10 cellular contexts compared by ENCODE assay signal in the genomic region with DNA sequence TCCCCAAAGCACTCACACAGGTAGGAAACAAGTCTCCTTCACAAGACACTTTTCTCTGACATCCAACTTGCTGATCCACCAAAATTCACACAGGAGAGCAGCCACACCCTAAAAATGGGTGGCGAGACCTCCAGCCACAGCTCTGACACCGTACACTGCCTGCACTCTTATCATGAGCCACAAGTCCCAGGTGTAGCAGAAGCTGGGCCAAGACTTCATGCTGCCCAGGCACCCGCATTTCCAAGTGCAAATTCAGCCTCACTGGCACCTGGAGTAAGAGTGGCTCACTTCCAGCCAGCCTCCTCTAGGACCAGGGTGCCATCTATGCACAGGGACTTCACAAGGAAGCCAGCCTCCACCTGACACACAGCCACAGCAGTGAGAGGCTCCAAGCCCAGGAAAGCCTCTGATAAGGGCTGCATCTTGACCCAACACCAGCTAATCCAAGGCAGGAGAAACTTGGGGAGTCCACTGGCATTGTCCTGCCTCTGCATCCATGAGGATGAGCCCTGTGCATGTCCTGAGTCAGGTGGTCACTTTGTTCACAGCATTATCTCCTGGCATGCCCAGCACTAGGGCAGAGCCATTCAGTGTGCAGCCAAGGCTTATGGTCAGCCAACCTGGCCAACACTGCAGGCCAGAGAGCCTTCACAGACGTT. TPM values are rescaled to one million over a fixed set of nuclear protein-coding genes. Genes with fewer than 3 reads are reported as not detected.
DNase-seq lines count a peak whose midpoint lies in the region; ATAC-seq and TF ChIP-seq lines count a peak whose summit lies in the region.
"Had no signal": no experiment of that assay in that cellular context is flagged by ENCODE, and none has a peak within 500 bp of the region (broad histone marks: within the 10 kb centered on the region; RNA-seq: fewer than 3 reads in every experiment).

No MANE protein-coding gene starts in this region.

- H3K27me3 ChIP-seq in heart right ventricle (no peaks in the 10 kb centered on the region), upper lobe of right lung (no peaks in the 10 kb centered on the region)

- H3K4me3 ChIP-seq in heart right ventricle, result no peak overlapping the region
- no peak overlapping the region for H3K4me3 ChIP-seq in upper lobe of right lung

- peak; percentile 34 for TF ChIP-seq POLR2A in erythroblast (IDR thresholded peaks at IDR 0.05; ENCODE audit: low read length)

- intact Hi-C loops in heart right ventricle (cut with DNase I) (loop anchor here in 7 of 10 donors (5.0 to 10.0 kb wide), 7 partner anchors 43 to 126 kb away; a partner anchor contains a TSS), left cardiac atrium (cut with DNase I) (loop anchor here in 1 of 2 donors (5.0 kb wide), 2 partner anchors 43 to 82 kb away; a partner anchor contains a TSS), upper lobe of right lung (cut with DNase I) (no loop called here)

- H3K36me3 ChIP-seq in heart right ventricle (peaks cover 0 to 49% (median 18%) of the 10 kb centered on the region in 9 donors), upper lobe of right lung (peaks cover 18% of the 10 kb centered on the region)

- DNase-seq in heart right ventricle (no peak), left cardiac atrium (no peak), erythroblast (lab: John Stamatoyannopoulos, UW) (no peak), upper lobe of right lung (no peak), GM19238 (ENCODE audit: insufficient read length, low spot score) (no peak)
- DNase-seq: activated T-cell treated with anti-CD3 and anti-CD28 coated beads, Interleukin-2, amount 50 U/mL, for 1 hour; NCI-H510A treated with DMSO at 0.1 percent for 48 hours; stimulated activated CD4-positive, alpha-beta T cell treated with anti-CD3 and anti-CD28 coated beads, Interleukin-15, amount 100 ng/mL, for 24 hours had no signal

- ATAC-seq in heart right ventricle, result no peak
- no peak for ATAC-seq in left cardiac atrium
- ATAC-seq in upper lobe of right lung, result no peak
- ATAC-seq in GM18498 (IDR thresholded peaks at IDR 0.05; ENCODE audit: unreplicated experiment), result no peak

- H3K9me3 ChIP-seq in heart right ventricle, result no peaks in the 10 kb centered on the region
- H3K9me3 ChIP-seq in upper lobe of right lung, result no peaks in the 10 kb centered on the region

- H3K27ac ChIP-seq in heart right ventricle (peak overlapping the region in 6 of 10 donors; percentile 94 to 100 (median 98)), upper lobe of right lung (peak overlapping the region; percentile 99)

- WGBS in heart right ventricle, 2 donors, result 72 to 80% methylated on average over 4 of the region's 4 CpGs

- TF ChIP-seq CTCF in heart right ventricle (IDR thresholded peaks at IDR 0.05), result no peak
- TF ChIP-seq CTCF in upper lobe of right lung (IDR thresholded peaks at IDR 0.05), result no peak

- H3K4me1 ChIP-seq in heart right ventricle, result peaks cover 8 to 52% (median 42%) of the 10 kb centered on the region in 9 donors
- peaks cover 28% of the 10 kb centered on the region for H3K4me1 ChIP-seq in upper lobe of right lung

RNA-seq across cellular contexts. Expression of a gene that starts 2.6 kb away (rescaled TPM):
- 10 to 100 TPM; 36.0 to 71.7 (median 43.3) TPM for total RNA-seq in heart right ventricle
- polyA plus RNA-seq in heart right ventricle, result 10 to 100 TPM; 51.8 to 75.1 TPM
- 10 to 100 TPM; 46.4 to 55.5 TPM for total RNA-seq in left cardiac atrium
- total RNA-seq in upper lobe of right lung, result 25.8 TPM

RNA-seq across cellular contexts. Expression of a gene that starts 5.7 kb away (rescaled TPM):
- 10 to 100 TPM in 7 of 10 donors, 1 to 10 TPM in 3; 8.5 to 14.3 (median 10.7) TPM for total RNA-seq in heart right ventricle
- 1 to 10 TPM; 8.5 to 9.2 TPM for polyA plus RNA-seq in heart right ventricle
- 1 to 10 TPM; 8.0 to 8.2 TPM for total RNA-seq in left cardiac atrium
- 11.5 TPM for total RNA-seq in upper lobe of right lung

RNA-seq across cellular contexts. Expression of a gene that starts 29.2 kb away (rescaled TPM):
- 10 to 100 TPM in 5 of 10 donors, 1 to 10 TPM in 5; 6.3 to 15.3 (median 10.3) TPM for total RNA-seq in heart right ventricle
- polyA plus RNA-seq in heart right ventricle, result 10 to 100 TPM in 1 of 2 donors, 1 to 10 TPM in 1; 5.6 to 11.7 TPM
- 1 to 10 TPM; 5.7 to 8.7 TPM for total RNA-seq in left cardiac atrium
- total RNA-seq in upper lobe of right lung, result 10.6 TPM

RNA-seq across cellular contexts. Expression of a gene that starts 42.6 kb away (rescaled TPM):
- total RNA-seq in heart right ventricle (10 to 100 TPM in 7 of 10 donors, 1 to 10 TPM in 3; 6.3 to 16.2 (median 12.4) TPM), left cardiac atrium (10 to 100 TPM in 1 of 2 donors, 1 to 10 TPM in 1; 7.9 to 12.5 TPM), upper lobe of right lung (13.1 TPM)
- 10 to 100 TPM in 1 of 2 donors, 1 to 10 TPM in 1; 9.3 to 23.8 TPM for polyA plus RNA-seq in heart right ventricle

RNA-seq across cellular contexts. Expression of a gene that starts 56.4 kb away (rescaled TPM):
- total RNA-seq in heart right ventricle, result 10 to 100 TPM in 1 of 10 donors, 1 to 10 TPM in 7, under 1 TPM in 2; 0.79 to 18.2 (median 1.9) TPM
- polyA plus RNA-seq in heart right ventricle, result 1 to 10 TPM in 1 of 2 donors, under 1 TPM in 1; 0.52 to 1.2 TPM
- total RNA-seq in left cardiac atrium, result 1 to 10 TPM; 3.3 to 3.9 TPM
- total RNA-seq in upper lobe of right lung, result 62.8 TPM
- total RNA-seq: LHCN-M2 had no signal
